38 cellular contexts compared by ENCODE assay signal in genomic region chr22:35099883-35100282, GRCh38. TPM values are rescaled to one million over a fixed set of nuclear protein-coding genes. Genes with fewer than 3 reads are reported as not detected.
"Had no signal": no experiment of that assay in that cellular context is flagged by ENCODE, and none has a peak within 500 bp of the region (broad histone marks: within the 10 kb centered on the region; RNA-seq: fewer than 3 reads in every experiment).

No MANE protein-coding gene starts in this region.

- H3K36me3 ChIP-seq: adrenal gland, breast epithelium, Peyer's patch had no signal

- H3K4me3 ChIP-seq: adrenal gland, body of pancreas, breast epithelium, Peyer's patch had no signal

- H3K9ac ChIP-seq: KMS-11 had no signal

- H3K4me2 ChIP-seq: KMS-11 had no signal

- DNase-seq: activated B cell treated with CpG ODN at 0.5 μM for 24 hours; activated CD4-positive, alpha-beta memory T cell treated with anti-CD3 and anti-CD28 coated beads for 36 hours; activated CD4-positive, alpha-beta T cell treated with anti-CD3 and anti-CD28 coated beads for 4 hours; activated CD4-positive, alpha-beta T cell treated with anti-CD3 and anti-CD28 coated beads, Interleukin-2, amount 50 U/mL, for 1 hour; activated CD4-positive, CD25-positive, alpha-beta regulatory T cell treated with anti-CD3 and anti-CD28 coated beads, Interleukin-2, amount 50 U/mL, for 72 hours; activated CD8-positive, alpha-beta memory T cell treated with anti-CD3 and anti-CD28 coated beads, Interleukin-2, amount 50 U/mL, for 4 hours; activated gamma-delta T cell treated with Interleukin-2 at 50 U/mL for 16 hours; activated naive CD4-positive, alpha-beta T cell treated with anti-CD3 and anti-CD28 coated beads for 36 hours; activated T-cell treated with anti-CD3 and anti-CD28 coated beads for 4 hours; activated T-cell treated with anti-CD3 and anti-CD28 coated beads, Interleukin-2, amount 50 U/mL, for 4 hours; adrenal gland; body of pancreas; central memory CD4-positive, alpha-beta T cell; NCI-H1092 treated with DMSO at 0.1 percent for 48 hours; NCI-H187 treated with DMSO at 0.1 percent for 48 hours; NCI-H2081; NCI-H345; NCI-H524 treated with DMSO at 0.1 percent for 48 hours; NCI-H748 treated with DMSO at 0.1 percent for 48 hours; NK-92 treated with Interleukin-12 subunit alpha and Interleukin-12 subunit beta, amount 100 ng/mL, for 24 hours; PC-3; RPMI8226; SHP77 treated with DMSO at 0.1 percent for 48 hours; T-helper 1 cell; T-helper 2 cell; T-helper 9 cell had no signal

- H3K27me3 ChIP-seq: body of pancreas, Peyer's patch had no signal

- H3K27ac ChIP-seq: adrenal gland, body of pancreas, breast epithelium, KMS-11, VCaP had no signal

- H3K4me1 ChIP-seq: adrenal gland, body of pancreas, breast epithelium had no signal

- ATAC-seq: activated naive CD4-positive, alpha-beta T cell treated with anti-CD3 and anti-CD28 coated beads, Interleukin-2, amount 50 U/mL, for 72 hours; activated T-cell treated with anti-CD3 and anti-CD28 coated beads, Interleukin-2, amount 50 U/mL, for 4 hours; body of pancreas; PC-3; SK-N-SH treated with all-trans-retinoic acid at 6 μM for 48 hours had no signal

- H3K9me3 ChIP-seq: adrenal gland, body of pancreas, breast epithelium, Peyer's patch had no signal

- FAIRE-seq: astrocyte had no signal

RNA-seq across cellular contexts. Expression of gene ISX, which starts 33.9 kb away (rescaled TPM):
- total RNA-seq: activated B cell treated with CpG ODN at 0.5 μM for 24 hours; activated CD4-positive, alpha-beta memory T cell treated with anti-CD3 and anti-CD28 coated beads for 36 hours; activated naive CD4-positive, alpha-beta T cell treated with anti-CD3 and anti-CD28 coated beads for 36 hours; activated naive CD4-positive, alpha-beta T cell treated with anti-CD3 and anti-CD28 coated beads, Interleukin-2, amount 50 U/mL, for 72 hours; activated T-cell treated with anti-CD3 and anti-CD28 coated beads, Interleukin-2, amount 50 U/mL, for 4 hours; activated T-helper 1 cell treated with anti-CD3 and anti-CD28 coated beads, Interleukin-12 subunit alpha, Interleukin-12 subunit beta, Interleukin-2, Interleukin-4 antibody, amounts not matched to agents 30 ng/mL and 10 ng/mL and 1 ng/mL, durations not matched to agents 14 hours and 24 hours and 36 hours; astrocyte; cerebellum; LHCN-M2; NCI-H460; PC-3; SK-MEL-5 had no signal
- polyA plus RNA-seq: adrenal gland had no signal
